In genomic region chr22:40044102-40044869, GRCh38 we compare ENCODE assay signal across 1 cellular context.
TF ChIP-seq lines count a peak whose summit lies in the region.

No MANE protein-coding gene starts in this region.

TF ChIP-seq in liver, 16 proteins besides CTCF, POLR2A, EP300 and RAD21 (continued from another document):
- TF ChIP-seq REST (IDR thresholded peaks at IDR 0.05) (peak; percentile 67), JUND (IDR thresholded peaks at IDR 0.05) (peak in 1 of 2 donors; percentile 79), HNF4A (conservative IDR thresholded peaks at IDR 0.05) (peak; percentile 23 to 46), GABPA (IDR thresholded peaks at IDR 0.05 in 1 of 2, conservative IDR thresholded peaks at IDR 0.05 in 1 of 2) (peak; percentile 75 to 92), SP1 (IDR thresholded peaks at IDR 0.05) (peak; percentile 93), NR2F2 (IDR thresholded peaks at IDR 0.05) (peak; percentile 75), EGR1 (IDR thresholded peaks at IDR 0.05; ENCODE audit: low read depth in 2 of 2) (peak in 1 of 2 donors; percentile 39), HNF4G (IDR thresholded peaks at IDR 0.05) (no peak), YY1 (IDR thresholded peaks at IDR 0.05) (peak; percentile 98)
